In genomic region chr18:80171190-80171872, GRCh38 we compare ENCODE assay signal across 8 cellular contexts.
DNase-seq lines count a peak whose midpoint lies in the region; ATAC-seq, FAIRE-seq and TF ChIP-seq lines count a peak whose summit lies in the region.

No MANE protein-coding gene starts in this region.

- no peak overlapping the region for H2BK5ac ChIP-seq in H1 (ENCODE audit: low read depth, low read length)

- H3K36me3 Mint-ChIP-seq in WTC11 = no peaks in the 10 kb centered on the region

- H4K20me1 ChIP-seq in H1 (replicated peaks in 1 of 2; ENCODE audit: control insufficient read depth in 1 of 2, insufficient read depth in 2 of 2, low read length in 2 of 2) = peaks cover 0 to 10% of the 10 kb centered on the region in 2 experiments

- H3K14ac ChIP-seq in H1 (ENCODE audit: insufficient read length) = no peak overlapping the region

- peaks cover 4% of the 10 kb centered on the region; the same call in 1 of the 2 replicates for H3K27me3 Mint-ChIP-seq in WTC11 (ENCODE audit: low read depth)

- H2AK5ac ChIP-seq in H1 (ENCODE audit: low read depth, low read length) = no peak overlapping the region

- TF ChIP-seq POLR2A in H54 (IDR thresholded peaks at IDR 0.05; ENCODE audit: low read depth, low read length) (no peak), H1 (IDR thresholded peaks at IDR 0.05; ENCODE audit: control extremely low read depth in 1 of 2, low read depth in 2 of 2, low read length in 2 of 2) (no peak), thyroid gland (IDR thresholded peaks at IDR 0.05) (no peak)

- no peaks in the 10 kb centered on the region for H3K27me3 ChIP-seq in H1 (replicated peaks in 1 of 4; ENCODE audit: control insufficient read depth in 3 of 4, extremely low read depth in 1 of 4, insufficient read depth in 3 of 4, low read length in 3 of 4)
- H3K27me3 ChIP-seq in muscle layer of duodenum (ENCODE audit: low read depth, low read length) = no peaks in the 10 kb centered on the region
- H3K27me3 ChIP-seq in thyroid gland = no peaks in the 10 kb centered on the region

- DNase-seq in AG08395 (ENCODE audit: low spot score) (peak; percentile 65), H54 (ENCODE audit: insufficient read length, low spot score) (peak; percentile 32), WTC11 (ENCODE audit: low spot score) (peak; percentile 85), H1 (ENCODE audit: low read depth in 1 of 2, low spot score in 2 of 2) (peak in 1 of 2 experiments; percentile 96), thyroid gland (peak; percentile 69 to 77)

- FAIRE-seq in H54 (lab: Jason Lieb, UNC) (no peak), H1 (lab: Jason Lieb, UNC) (no peak)

- H3K9me3 ChIP-seq in H1 (ENCODE audit: insufficient read depth in 2 of 2, low read depth in 1 of 2, low read length in 1 of 2) (no peaks in the 10 kb centered on the region), muscle layer of duodenum (ENCODE audit: control insufficient read depth in 1 of 2, low read length in 2 of 2) (no peaks in the 10 kb centered on the region), thyroid gland (no peaks in the 10 kb centered on the region)

- H3K27ac Mint-ChIP-seq in WTC11 = no peak overlapping the region

- H3K79me1 ChIP-seq in H1 (ENCODE audit: low read depth, low read length) = no peaks in the 10 kb centered on the region; the same call in 1 of the 2 replicates

- TF ChIP-seq CTCF in WTC11 (IDR thresholded peaks at IDR 0.05) (peak; percentile 97), H1 (IDR thresholded peaks at IDR 0.05; ENCODE audit: control extremely low read depth in 1 of 3, insufficient read depth in 1 of 3, low read depth in 1 of 3, low read length in 3 of 3) (peak; percentile 85 to 97 (median 93)), thyroid gland (IDR thresholded peaks at IDR 0.05) (peak; percentile 73 to 93 (median 78))

- H3K4me3 ChIP-seq in H1 (ENCODE audit: extremely low read depth in 1 of 4, insufficient read depth in 2 of 4, low read depth in 3 of 4, low read length in 4 of 4) (no peak overlapping the region), muscle layer of duodenum (ENCODE audit: low read depth in 1 of 2, low read length in 2 of 2) (peak overlapping the region; percentile 35 to 44), thyroid gland (replicated peaks in 1 of 3) (peak overlapping the region in 1 of 3 donors; percentile 6)

- ATAC-seq in WTC11 (peak; percentile 78), GM18870 (IDR thresholded peaks at IDR 0.05; ENCODE audit: unreplicated experiment) (no peak), GM18858 (IDR thresholded peaks at IDR 0.05; ENCODE audit: unreplicated experiment) (no peak)

- CTCF ChIA-PET in WTC11 (lab: Charles Lee) (interaction anchor here (0.8 to 2.9 kb wide), 6 partner anchors 10 to 87 kb away, joined by 3 to 24 read pairs (median 6); no protein-coding TSS in a partner anchor), H1 (lab: Charles Lee; ENCODE audit: partially characterized antibody) (interaction anchor here (0.7 to 10.1 kb wide), 22 partner anchors 9 to 165 kb away, joined by 3 to 124 read pairs (median 6); partner anchors contain the start of gene PARD6G)

- H2BK20ac ChIP-seq in H1 (ENCODE audit: low read length) = no peak overlapping the region

- H2BK120ac ChIP-seq in H1 (replicated peaks; ENCODE audit: low read depth, low read length) = no peak overlapping the region

- no peaks in the 10 kb centered on the region for H3K79me2 ChIP-seq in H1 (ENCODE audit: control insufficient read depth in 1 of 2, insufficient read depth in 2 of 2, low read length in 2 of 2)

- peak overlapping the region; percentile 26; the same call in 1 of the 2 replicates for H3K4me3 Mint-ChIP-seq in WTC11

- no peak overlapping the region for H3K4me2 ChIP-seq in H1 (ENCODE audit: insufficient read depth in 1 of 2, low read depth in 2 of 2, low read length in 2 of 2)

- intact Hi-C loops in thyroid gland (cut with DNase I) = no loop called here

- POLR2A ChIA-PET in WTC11 (lab: Charles Lee) (no interaction called here), H1 (lab: Charles Lee; ENCODE audit: partially characterized antibody) (interaction anchor here (0.5 kb wide), 1 partner anchor 187 kb away, joined by 3 read pairs; no protein-coding TSS in a partner anchor)

- H3K4ac ChIP-seq in H1 (replicated peaks; ENCODE audit: insufficient read length, low read depth, low read length) = no peak overlapping the region

- H3K27ac ChIP-seq in H1 (ENCODE audit: low read depth, low read length) (no peak overlapping the region), muscle layer of duodenum (ENCODE audit: low read length) (peak overlapping the region; percentile 14), thyroid gland (peak overlapping the region in 2 of 3 donors; percentile 27 to 60)

- H3K23me2 ChIP-seq in H1 (ENCODE audit: low read depth, low read length) = no peaks in the 10 kb centered on the region

- peaks cover 2% of the 10 kb centered on the region; the same call in 1 of the 2 replicates for H3K9me3 Mint-ChIP-seq in WTC11

- no peak overlapping the region for H4K91ac ChIP-seq in H1 (replicated peaks; ENCODE audit: insufficient read length, low read length)

- TF ChIP-seq EP300 in H1 (IDR thresholded peaks at IDR 0.05; ENCODE audit: borderline replicate concordance in 1 of 2, low read depth in 2 of 2, low read length in 2 of 2) = no peak

- H2BK12ac ChIP-seq in H1 (ENCODE audit: low read depth, low read length) = no peak overlapping the region

- TF ChIP-seq RAD21 in H1 (IDR thresholded peaks at IDR 0.05 in 1 of 2, conservative IDR thresholded peaks at IDR 0.05 in 1 of 2; ENCODE audit: low read depth in 2 of 2, low read length in 2 of 2) = peak; percentile 90

- no peaks in the 10 kb centered on the region; the same call in 1 of the 2 replicates for H3K4me1 Mint-ChIP-seq in WTC11

- H4K8ac ChIP-seq in H1 (ENCODE audit: extremely low read depth, insufficient read depth, low read length) = no peak overlapping the region

- H3K18ac ChIP-seq in H1 (ENCODE audit: extremely low read depth, low read length) = no peak overlapping the region

- 28% methylated on average over 21 of the region's 22 CpGs; no CpG with 5 or more reads in 1 of the 2 experiments for WGBS in H1 (ENCODE audit: extremely low coverage in 1 of 2, insufficient coverage in 1 of 2, insufficient read length in 1 of 2, insufficient replicate concordance in 2 of 2, low coverage in 1 of 2, low lambda C conversion rate in 2 of 2, missing lambda C conversion rate in 1 of 2), 2 experiments
- 24 to 28% methylated on average over 22 of the region's 22 CpGs for WGBS in thyroid gland, 2 donors

- H3K56ac ChIP-seq in H1 (replicated peaks; ENCODE audit: insufficient read length, low read depth, low read length) = no peak overlapping the region

- no peak overlapping the region for H2BK15ac ChIP-seq in H1 (ENCODE audit: low read length)

- H3K36me3 ChIP-seq in H1 (ENCODE audit: control insufficient read depth in 2 of 4, insufficient read depth in 4 of 4, low read length in 3 of 4) = no peaks in the 10 kb centered on the region
- no peaks in the 10 kb centered on the region for H3K36me3 ChIP-seq in muscle layer of duodenum (ENCODE audit: control insufficient read depth in 1 of 2, insufficient read depth in 2 of 2, low read length in 2 of 2)
- H3K36me3 ChIP-seq in thyroid gland = no peaks in the 10 kb centered on the region

- H3K9ac ChIP-seq in H1 (replicated peaks in 1 of 4; ENCODE audit: extremely low read depth in 1 of 4, low read depth in 3 of 4, low read length in 3 of 4) = no peak overlapping the region

- H3K23ac ChIP-seq in H1 (ENCODE audit: insufficient read length) = no peak overlapping the region

- H2AFZ ChIP-seq in H1 (ENCODE audit: low read length) = no peak overlapping the region

- H4K5ac ChIP-seq in H1 (ENCODE audit: insufficient read length, low read depth, low read length) = no peak overlapping the region

- H3K4me1 ChIP-seq in H1 (replicated peaks in 1 of 4; ENCODE audit: control insufficient read depth in 3 of 4, insufficient read depth in 4 of 4, low read length in 3 of 4) = no peaks in the 10 kb centered on the region
- peaks cover 0 to 13% of the 10 kb centered on the region in 2 donors for H3K4me1 ChIP-seq in muscle layer of duodenum (ENCODE audit: control insufficient read depth in 1 of 2, insufficient read depth in 2 of 2, low read length in 2 of 2)
- peaks cover 25 to 51% of the 10 kb centered on the region in 2 donors for H3K4me1 ChIP-seq in thyroid gland

TF ChIP-seq in H1, 55 proteins besides CTCF, POLR2A, EP300 and RAD21:
- TF ChIP-seq YY1 (IDR thresholded peaks at IDR 0.05; ENCODE audit: low read depth, low read length) (0 out of 2 replicates have a peak, but pooled peaks have one; percentile 25), SRF (IDR thresholded peaks at IDR 0.05; ENCODE audit: low read depth, low read length) (0 out of 2 replicates have a peak, but pooled peaks have one; percentile 14), CBX8 (IDR thresholded peaks at IDR 0.05; ENCODE audit: borderline replicate concordance, low read depth, low read length) (no peak)

Comparison
In these comparisons a context has a peak if more than half of its experiments do, and no peak if none do; other contexts are left out.
1. H3K4me3 ChIP-seq: peak in muscle layer of duodenum (2 of 2); none in H1 (0 of 4).
2. Peak in every context shown above with its lines, with median percentiles within 50 percentile points of each other: CTCF ChIP-seq.